Comparison of ENCODE assay signal across 1 cellular context in genomic region chr10:50579491-50580259, GRCh38.
A peak's percentile ranks its signal among the peaks of the same experiment; 100 is the strongest.
TF ChIP-seq lines count a peak whose summit lies in the region.

No MANE protein-coding gene starts in this region.

TF ChIP-seq in K562, 482 proteins besides CTCF, POLR2A, EP300 and RAD21 (continues in another document):
- TF ChIP-seq ZNF592 (IDR thresholded peaks at IDR 0.05), result peak; percentile 67
- 0 out of 4 replicates have a peak, but pooled peaks of 1 of the 2 experiments have one; percentile 45 for TF ChIP-seq CSDE1 (IDR thresholded peaks at IDR 0.05)
- TF ChIP-seq TEAD4 (IDR thresholded peaks at IDR 0.05; ENCODE audit: low read length), result peak; percentile 62
- TF ChIP-seq TEAD4 (CRISPR knock-in tag; IDR thresholded peaks at IDR 0.05; ENCODE audit: borderline replicate concordance), result no peak
- no peak for TF ChIP-seq CAMTA2 (CRISPR knock-in tag; conservative IDR thresholded peaks at IDR 0.05)
- peak; percentile 76 for TF ChIP-seq MEIS2 (IDR thresholded peaks at IDR 0.05; ENCODE audit: partially characterized antibody)
- TF ChIP-seq NFIC (IDR thresholded peaks at IDR 0.05), result peak; percentile 2; the same call in 1 of the 2 replicates
- no peak for TF ChIP-seq THAP12 (CRISPR knock-in tag; IDR thresholded peaks at IDR 0.05)
- no peak for TF ChIP-seq ZBTB2 (IDR thresholded peaks at IDR 0.05)
- TF ChIP-seq AFF4 (CRISPR knock-in tag; IDR thresholded peaks at IDR 0.05), result 0 out of 2 replicates have a peak, but pooled peaks have one; percentile 42
- peak; percentile 67; the same call in 1 of the 2 replicates for TF ChIP-seq ZFP1 (CRISPR knock-in tag; IDR thresholded peaks at IDR 0.05)
- TF ChIP-seq ZNF197 (CRISPR knock-in tag; IDR thresholded peaks at IDR 0.05; ENCODE audit: low read depth), result 0 out of 2 replicates have a peak, but pooled peaks have one; percentile 56
- TF ChIP-seq E2F1 (CRISPR knock-in tag; IDR thresholded peaks at IDR 0.05), result no peak
- peak in 1 of 2 experiments; percentile 29; a peak in 1 of 4 replicates for TF ChIP-seq ARNT (IDR thresholded peaks at IDR 0.05)
- no peak for TF ChIP-seq ZNF232 (CRISPR knock-in tag; IDR thresholded peaks at IDR 0.05)
- TF ChIP-seq SETDB1 (IDR thresholded peaks at IDR 0.05; ENCODE audit: low read length), result no peak
- peak; percentile 66; the same call in 1 of the 2 replicates for TF ChIP-seq ZEB2 (IDR thresholded peaks at IDR 0.05)
- TF ChIP-seq FOXP1 (CRISPR knock-in tag; IDR thresholded peaks at IDR 0.05), result peak; percentile 91
- TF ChIP-seq ATF6 (CRISPR knock-in tag; IDR thresholded peaks at IDR 0.05), result no peak
- 0 out of 2 replicates have a peak, but pooled peaks have one; percentile 14 for TF ChIP-seq ZNF589 (CRISPR knock-in tag; IDR thresholded peaks at IDR 0.05; ENCODE audit: low read depth)
- TF ChIP-seq ARID3A (IDR thresholded peaks at IDR 0.05; ENCODE audit: borderline replicate concordance, low read depth, low read length), result peak; percentile 40; the same call in 1 of the 2 replicates
- TF ChIP-seq GTF2A2 (tag; IDR thresholded peaks at IDR 0.05), result 0 out of 2 replicates have a peak, but pooled peaks have one; percentile 5
- TF ChIP-seq ZNF436 (CRISPR knock-in tag; IDR thresholded peaks at IDR 0.05), result 0 out of 2 replicates have a peak, but pooled peaks have one; percentile 2
- no peak for TF ChIP-seq NFXL1 (CRISPR knock-in tag; IDR thresholded peaks at IDR 0.05)
- TF ChIP-seq DPF2 (IDR thresholded peaks at IDR 0.05), result peak; percentile 88
- 0 out of 4 replicates have a peak, but pooled peaks of 1 of the 2 experiments have one; percentile 21 for TF ChIP-seq ZMIZ1 (IDR thresholded peaks at IDR 0.05; ENCODE audit: low read depth in 2 of 2, low read length in 2 of 2)
- peak; percentile 92 for TF ChIP-seq SMARCE1 (IDR thresholded peaks at IDR 0.05)
- no peak for TF ChIP-seq CHCHD3 (CRISPR knock-in tag; IDR thresholded peaks at IDR 0.05)
- TF ChIP-seq POLR2H (tag; IDR thresholded peaks at IDR 0.05; ENCODE audit: low read depth), result 0 out of 2 replicates have a peak, but pooled peaks have one; percentile 1
- 0 out of 4 replicates have a peak, but pooled peaks of 1 of the 2 experiments have one; percentile 23 for TF ChIP-seq TBL1XR1 (IDR thresholded peaks at IDR 0.05; ENCODE audit: low read length in 2 of 2)
- TF ChIP-seq SOX6 (IDR thresholded peaks at IDR 0.05), result peak; percentile 76; the same call in 1 of the 2 replicates
- TF ChIP-seq CREB3 (tag; conservative IDR thresholded peaks at IDR 0.05; ENCODE audit: low read depth), result 0 out of 2 replicates have a peak, but pooled peaks have one; percentile 38
